ENCODE assay signal across 19 cellular contexts in the genomic region with DNA sequence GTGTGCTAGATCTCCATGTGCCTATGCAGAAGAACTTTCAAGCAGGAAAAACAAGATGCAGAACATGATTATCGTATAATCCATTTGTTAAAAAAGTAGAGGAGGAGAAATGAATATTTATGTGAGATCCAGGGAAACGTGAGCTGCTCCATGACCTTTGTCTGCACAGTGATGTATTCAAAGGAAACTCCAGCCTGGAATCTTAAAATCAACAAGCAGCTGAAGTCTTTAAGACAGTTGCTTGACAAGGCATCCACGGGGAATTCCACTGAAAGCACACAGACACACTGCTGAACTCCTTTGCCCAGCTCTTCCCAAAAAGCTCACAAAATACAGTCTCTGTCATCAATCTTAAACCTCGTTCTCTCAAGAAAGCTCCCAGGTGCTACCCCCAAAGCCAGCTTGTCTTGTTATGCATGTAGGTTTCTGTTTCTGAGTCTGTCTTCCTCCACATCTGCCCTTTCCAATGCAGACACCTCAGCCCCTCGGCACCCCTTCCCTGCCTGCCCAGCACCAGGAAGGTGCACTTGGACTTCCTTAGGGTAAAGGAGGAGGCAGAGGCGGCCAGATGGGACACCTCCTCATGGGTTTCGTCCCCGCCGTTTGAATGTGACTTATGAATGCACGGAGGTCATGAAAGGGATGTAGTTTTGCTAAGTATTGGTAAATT. TPM values are rescaled to one million over a fixed set of nuclear protein-coding genes. Genes with fewer than 3 reads are reported as not detected.
DNase-seq lines count a peak whose midpoint lies in the region; ATAC-seq, FAIRE-seq and TF ChIP-seq lines count a peak whose summit lies in the region.
"Had no signal": no experiment of that assay in that cellular context is flagged by ENCODE, and none has a peak within 500 bp of the region (broad histone marks: within the 10 kb centered on the region; RNA-seq: fewer than 3 reads in every experiment).

No MANE protein-coding gene starts in this region.

- no peaks in the 10 kb centered on the region for H3K9me3 ChIP-seq in small intestine (ENCODE audit: control insufficient read depth, low read depth)
- H3K9me3 ChIP-seq: esophagus muscularis mucosa, right atrium auricular region had no signal

- peaks cover 1% of the 10 kb centered on the region for H3K9me3 Mint-ChIP-seq in memory B cell
- no peaks in the 10 kb centered on the region for H3K9me3 Mint-ChIP-seq in activated T-cell treated with anti-CD3 and anti-CD28 coated beads, Interleukin-2, amount 50 U/mL, for 24 hours
- H3K9me3 Mint-ChIP-seq: activated naive CD8-positive, alpha-beta T cell treated with anti-CD3 and anti-CD28 coated beads for 36 hours had no signal

- H3K4me3 Mint-ChIP-seq in memory B cell = peak overlapping the region; percentile 77
- H3K4me3 Mint-ChIP-seq in activated T-cell treated with anti-CD3 and anti-CD28 coated beads, Interleukin-2, amount 50 U/mL, for 24 hours = no peak overlapping the region
- H3K4me3 Mint-ChIP-seq: activated naive CD8-positive, alpha-beta T cell treated with anti-CD3 and anti-CD28 coated beads for 36 hours had no signal

- DNase-seq in GM12891 (ENCODE audit: insufficient read length, low spot score) (no peak), memory B cell (ENCODE audit: low spot score in 2 of 2) (no peak), small intestine (no peak), NCI-H1694 (lab: John Stamatoyannopoulos, UW) (no peak), DMS153 (lab: John Stamatoyannopoulos, UW) (no peak)
- DNase-seq in activated T-cell treated with anti-CD3 and anti-CD28 coated beads, Interleukin-2, amount 50 U/mL, for 24 hours = no peak
- DNase-seq: activated CD4-positive, alpha-beta T cell treated with anti-CD3 and anti-CD28 coated beads, Interleukin-2, amount 50 U/mL, for 48 hours; activated naive CD8-positive, alpha-beta T cell treated with anti-CD3 and anti-CD28 coated beads for 36 hours; activated T-cell treated with anti-CD3 and anti-CD28 coated beads, Interleukin-2, amount 50 U/mL, for 48 hours; Calu3; GF-D8; glutamatergic neuron; NCI-H1105 treated with DMSO at 0.1 percent for 48 hours had no signal

- H3K27ac ChIP-seq in small intestine (ENCODE audit: low read depth in 1 of 2, low read length in 1 of 2) = no peak overlapping the region
- H3K27ac ChIP-seq: esophagus muscularis mucosa, right atrium auricular region had no signal

- H3K27ac Mint-ChIP-seq in memory B cell = peak overlapping the region; percentile 33
- no peak overlapping the region for H3K27ac Mint-ChIP-seq in activated T-cell treated with anti-CD3 and anti-CD28 coated beads, Interleukin-2, amount 50 U/mL, for 24 hours
- H3K27ac Mint-ChIP-seq: activated naive CD8-positive, alpha-beta T cell treated with anti-CD3 and anti-CD28 coated beads for 36 hours had no signal

- H3K36me3 Mint-ChIP-seq in memory B cell = peaks cover 3% of the 10 kb centered on the region
- H3K36me3 Mint-ChIP-seq in activated T-cell treated with anti-CD3 and anti-CD28 coated beads, Interleukin-2, amount 50 U/mL, for 24 hours (ENCODE audit: low read depth) = no peaks in the 10 kb centered on the region
- H3K36me3 Mint-ChIP-seq: activated naive CD8-positive, alpha-beta T cell treated with anti-CD3 and anti-CD28 coated beads for 36 hours had no signal

- H3K4me3 ChIP-seq in small intestine (ENCODE audit: low read depth in 1 of 2, low read length in 2 of 2) = no peak overlapping the region
- H3K4me3 ChIP-seq: esophagus muscularis mucosa, right atrium auricular region had no signal

- no peak for TF ChIP-seq POLR2A in GM12891 (IDR thresholded peaks at IDR 0.05; ENCODE audit: low read depth, low read length)

- no peaks in the 10 kb centered on the region for H3K36me3 ChIP-seq in small intestine (ENCODE audit: control insufficient read depth in 2 of 2, insufficient read depth in 2 of 2, low read length in 2 of 2)
- H3K36me3 ChIP-seq: esophagus muscularis mucosa, right atrium auricular region had no signal

- 69 to 81% (median 80%) methylated on average over 10 of the region's 10 CpGs for whole genome bisulfite sequencing in small intestine, 3 donors

- peaks cover 28% of the 10 kb centered on the region for H3K4me1 Mint-ChIP-seq in memory B cell
- no peaks in the 10 kb centered on the region for H3K4me1 Mint-ChIP-seq in activated T-cell treated with anti-CD3 and anti-CD28 coated beads, Interleukin-2, amount 50 U/mL, for 24 hours (ENCODE audit: low read depth)
- H3K4me1 Mint-ChIP-seq: activated naive CD8-positive, alpha-beta T cell treated with anti-CD3 and anti-CD28 coated beads for 36 hours had no signal

- H3K4me1 ChIP-seq in small intestine (ENCODE audit: control insufficient read depth in 2 of 2, insufficient read depth in 1 of 2, low read depth in 1 of 2, low read length in 1 of 2) = no peaks in the 10 kb centered on the region

- peak; percentile 61 for FAIRE-seq in GM12891 (lab: Jason Lieb, UNC)
- FAIRE-seq in small intestine (lab: Jason Lieb, UNC) = no peak
- FAIRE-seq: islet of Langerhans, TTC549 had no signal

- ATAC-seq in GM21447 (IDR thresholded peaks at IDR 0.05; ENCODE audit: unreplicated experiment) (peak; percentile 67), HG03520 (IDR thresholded peaks at IDR 0.05; ENCODE audit: unreplicated experiment) (peak; percentile 40), memory B cell (ENCODE audit: low read depth) (peak; percentile 51)

- H3K27me3 ChIP-seq in small intestine (ENCODE audit: control insufficient read depth in 2 of 2, insufficient read depth in 2 of 2, low read length in 2 of 2) = no peaks in the 10 kb centered on the region
- H3K27me3 ChIP-seq: esophagus muscularis mucosa, right atrium auricular region had no signal

- no peaks in the 10 kb centered on the region for H3K27me3 Mint-ChIP-seq in memory B cell
- peaks cover 23% of the 10 kb centered on the region for H3K27me3 Mint-ChIP-seq in activated T-cell treated with anti-CD3 and anti-CD28 coated beads, Interleukin-2, amount 50 U/mL, for 24 hours

TF ChIP-seq in GM12891, 5 proteins besides CTCF, POLR2A, EP300 and RAD21:
- TF ChIP-seq PAX5 (IDR thresholded peaks at IDR 0.05; ENCODE audit: insufficient read depth, low read length, severe bottlenecking) (no peak), POU2F2 (IDR thresholded peaks at IDR 0.05; ENCODE audit: low read depth, low read length) (peak; percentile 65; the same call in 1 of the 2 replicates), SPI1 (IDR thresholded peaks at IDR 0.05; ENCODE audit: low read depth, low read length) (no peak), POLR2AphosphoS5 (IDR thresholded peaks at IDR 0.05; ENCODE audit: low read depth, low read length) (no peak), TAF1 (IDR thresholded peaks at IDR 0.05; ENCODE audit: low read depth, low read length) (no peak)
TF ChIP-seq in GM12891: peak in this region for 1.

RNA-seq across cellular contexts. Expression of a gene that starts 28.7 kb away (rescaled TPM):
- polyA plus RNA-seq in GM12891 (2012; ENCODE audit: low read depth, missing spikeins) = 16.3 TPM
- 1 to 10 TPM; 3.8 to 9.4 (median 6.3) TPM for polyA plus RNA-seq in small intestine
